ENCODE assay signal across 10 cellular contexts in the genomic region with DNA sequence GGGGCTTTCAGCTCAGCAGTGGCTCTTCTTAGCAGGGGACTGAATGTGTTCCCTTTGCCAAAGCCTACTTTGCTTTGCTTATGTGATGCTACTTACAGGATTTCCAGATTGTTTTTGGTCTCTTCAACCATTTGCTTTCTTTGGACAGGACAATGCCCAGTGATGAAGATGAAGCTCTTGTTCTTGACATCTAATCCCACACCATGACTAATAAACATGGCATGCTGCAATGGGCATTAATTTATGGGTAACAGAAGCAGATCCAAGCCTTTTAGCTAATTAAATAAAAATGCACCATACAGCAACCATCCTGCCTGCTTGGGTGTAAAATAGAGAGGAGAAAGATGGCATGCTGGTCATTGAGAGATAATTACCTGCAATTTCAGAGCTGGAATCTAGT.
DNase-seq lines count a peak whose midpoint lies in the region; ATAC-seq and TF ChIP-seq lines count a peak whose summit lies in the region.
"Had no signal": no experiment of that assay in that cellular context is flagged by ENCODE, and none has a peak within 500 bp of the region (broad histone marks: within the 10 kb centered on the region; RNA-seq: fewer than 3 reads in every experiment).

No MANE protein-coding gene starts in this region.

- peaks cover 83% of the 10 kb centered on the region for H3K4me1 Mint-ChIP-seq in activated naive CD4-positive, alpha-beta T cell treated with anti-CD3 and anti-CD28 coated beads, Interleukin-2, amount 50 U/mL, for 24 hours
- H3K4me1 Mint-ChIP-seq in T-helper 17 cell, result peaks cover 62% of the 10 kb centered on the region

- H3K36me3 ChIP-seq in fibroblast of lung (ENCODE audit: control insufficient read depth, insufficient read depth, low read length) (no peaks in the 10 kb centered on the region), suprapubic skin (no peaks in the 10 kb centered on the region)
- H3K36me3 ChIP-seq: HAP-1 had no signal

- H3K27ac ChIP-seq in fibroblast of lung (ENCODE audit: insufficient read depth, low read length) (peak overlapping the region; percentile 32), suprapubic skin (peak overlapping the region; percentile 60)

- H3K27me3 ChIP-seq in fibroblast of lung (ENCODE audit: control insufficient read depth, insufficient read depth, low read length) (no peaks in the 10 kb centered on the region), suprapubic skin (no peaks in the 10 kb centered on the region)

- no peaks in the 10 kb centered on the region for H3K36me3 Mint-ChIP-seq in activated naive CD4-positive, alpha-beta T cell treated with anti-CD3 and anti-CD28 coated beads, Interleukin-2, amount 50 U/mL, for 24 hours
- H3K36me3 Mint-ChIP-seq in T-helper 17 cell (ENCODE audit: low read depth), result no peaks in the 10 kb centered on the region

- H3K9me3 ChIP-seq in T-helper 17 cell (ENCODE audit: control insufficient read depth, low read length, poor library complexity, severe bottlenecking) (no peaks in the 10 kb centered on the region), fibroblast of lung (ENCODE audit: control insufficient read depth, insufficient read depth, low read depth, low read length) (no peaks in the 10 kb centered on the region), suprapubic skin (no peaks in the 10 kb centered on the region)
- H3K9me3 ChIP-seq: HAP-1 had no signal

- H3K79me2 ChIP-seq in fibroblast of lung (ENCODE audit: control insufficient read depth, insufficient read depth, low read length), result no peaks in the 10 kb centered on the region

- H3K9me3 Mint-ChIP-seq in activated naive CD4-positive, alpha-beta T cell treated with anti-CD3 and anti-CD28 coated beads, Interleukin-2, amount 50 U/mL, for 24 hours, result no peaks in the 10 kb centered on the region

- ATAC-seq in T-helper 17 cell, result no peak
- no peak for ATAC-seq in HG02759 (IDR thresholded peaks at IDR 0.05; ENCODE audit: unreplicated experiment)

- no peak overlapping the region for H2AFZ ChIP-seq in fibroblast of lung (ENCODE audit: low read length)

- no peak overlapping the region for H3K4me3 Mint-ChIP-seq in activated naive CD4-positive, alpha-beta T cell treated with anti-CD3 and anti-CD28 coated beads, Interleukin-2, amount 50 U/mL, for 24 hours
- peak overlapping the region; percentile 74 for H3K4me3 Mint-ChIP-seq in T-helper 17 cell

- no peaks in the 10 kb centered on the region for H3K27me3 Mint-ChIP-seq in activated naive CD4-positive, alpha-beta T cell treated with anti-CD3 and anti-CD28 coated beads, Interleukin-2, amount 50 U/mL, for 24 hours
- no peaks in the 10 kb centered on the region for H3K27me3 Mint-ChIP-seq in T-helper 17 cell

- no peak for TF ChIP-seq EP300 in suprapubic skin (IDR thresholded peaks at IDR 0.05)

- no peaks in the 10 kb centered on the region for H4K20me1 ChIP-seq in fibroblast of lung (ENCODE audit: control insufficient read depth, extremely low read depth, insufficient read depth, low read length)

- no peak overlapping the region for H3K9ac ChIP-seq in fibroblast of lung (ENCODE audit: insufficient read depth, low read length)

- DNase-seq in activated naive CD4-positive, alpha-beta T cell treated with anti-CD3 and anti-CD28 coated beads, Interleukin-2, amount 50 U/mL, for 16 hours, result no peak
- DNase-seq in T-helper 17 cell (no peak), fibroblast of lung (ENCODE audit: low read depth in 2 of 2) (peak in 1 of 2 donors; percentile 87), suprapubic skin (ENCODE audit: low spot score in 2 of 2) (no peak), inferior parietal cortex (ENCODE audit: extremely low spot score) (no peak), NCI-H1048 (lab: John Stamatoyannopoulos, UW) (no peak)
- DNase-seq: NCI-H446 treated with DMSO at 0.1 percent for 48 hours had no signal

- no peak overlapping the region for H3K4me2 ChIP-seq in fibroblast of lung (ENCODE audit: extremely low read depth, insufficient read depth, low read length)

- H3K27ac Mint-ChIP-seq in activated naive CD4-positive, alpha-beta T cell treated with anti-CD3 and anti-CD28 coated beads, Interleukin-2, amount 50 U/mL, for 24 hours, result peak overlapping the region; percentile 96
- peak overlapping the region; percentile 100 for H3K27ac Mint-ChIP-seq in T-helper 17 cell

- H3K4me1 ChIP-seq in fibroblast of lung (ENCODE audit: control insufficient read depth, extremely low read depth, insufficient read depth, low read length) (peaks cover 36% of the 10 kb centered on the region), suprapubic skin (peaks cover 45% of the 10 kb centered on the region)
- H3K4me1 ChIP-seq: HAP-1 had no signal

- no peak for TF ChIP-seq CTCF in fibroblast of lung (conservative IDR thresholded peaks at IDR 0.05 in 1 of 2, IDR thresholded peaks at IDR 0.05 in 1 of 2; ENCODE audit: low read depth in 1 of 2, low read length in 2 of 2)
- no peak for TF ChIP-seq CTCF in suprapubic skin (IDR thresholded peaks at IDR 0.05)

- no peak overlapping the region for H3K4me3 ChIP-seq in fibroblast of lung (replicated peaks in 1 of 4; ENCODE audit: control extremely low read depth in 1 of 4, insufficient read depth in 1 of 4, low read depth in 3 of 4, low read length in 4 of 4)
- no peak overlapping the region for H3K4me3 ChIP-seq in suprapubic skin
- H3K4me3 ChIP-seq: HAP-1 had no signal

- no peak for TF ChIP-seq POLR2A in suprapubic skin (IDR thresholded peaks at IDR 0.05)
